Comparison of ENCODE assay signal across 8 cellular contexts in genomic region chr22:20569059-20570058, GRCh38.
DNase-seq lines count a peak whose midpoint lies in the region; ATAC-seq and TF ChIP-seq lines count a peak whose summit lies in the region.

No MANE protein-coding gene starts in this region.

- H3K36me3 ChIP-seq in BLaER1: peaks cover 100% of the 10 kb centered on the region
- peaks cover 0 to 96% of the 10 kb centered on the region in 2 donors for H3K36me3 ChIP-seq in gastroesophageal sphincter
- H3K36me3 ChIP-seq in skeletal muscle satellite cell (ENCODE audit: insufficient read depth, low read length): peaks cover 81% of the 10 kb centered on the region

- in situ Hi-C loops in KBM-7 (cut with MboI; ENCODE audit: low pct_unique_long_range_greater_than_20kb, low sequenced_read_pairs): no loop called here

- H3K27ac ChIP-seq in BLaER1: no peak overlapping the region
- peak overlapping the region; percentile 19 to 83 (median 74) for H3K27ac ChIP-seq in gastroesophageal sphincter

- peaks cover 97% of the 10 kb centered on the region for H4K20me1 ChIP-seq in BLaER1

- TF ChIP-seq POLR2A in gastroesophageal sphincter (IDR thresholded peaks at IDR 0.05): no peak

- DNase-seq in M059J (ENCODE audit: low read depth) (peak; percentile 97), SHP77 treated with DMSO at 0.1 percent for 48 hours (lab: John Stamatoyannopoulos, UW) (no peak), GM19240 (ENCODE audit: insufficient read length, low spot score) (no peak), KBM-7 (no peak)

- peaks cover 99% of the 10 kb centered on the region for H3K36me3 Mint-ChIP-seq in activated T-helper 17 cell treated with anti-CD3 and anti-CD28 coated beads, Interleukin-2, amount 50 U/mL, for 72 hours (ENCODE audit: low read depth)

- TF ChIP-seq CTCF in gastroesophageal sphincter (IDR thresholded peaks at IDR 0.05): no peak

- H3K27me3 Mint-ChIP-seq in activated T-helper 17 cell treated with anti-CD3 and anti-CD28 coated beads, Interleukin-2, amount 50 U/mL, for 72 hours: no peaks in the 10 kb centered on the region

- peak overlapping the region; percentile 62 for H3K4me3 Mint-ChIP-seq in activated T-helper 17 cell treated with anti-CD3 and anti-CD28 coated beads, Interleukin-2, amount 50 U/mL, for 72 hours

- ATAC-seq in activated T-helper 17 cell treated with anti-CD3 and anti-CD28 coated beads, Interleukin-2, amount 50 U/mL, for 72 hours (replicated peaks): peak; percentile 81
- peak; percentile 91 for ATAC-seq in gastroesophageal sphincter

- no peaks in the 10 kb centered on the region for H3K9me3 Mint-ChIP-seq in activated T-helper 17 cell treated with anti-CD3 and anti-CD28 coated beads, Interleukin-2, amount 50 U/mL, for 72 hours

- H3K4me3 ChIP-seq in BLaER1 (no peak overlapping the region), gastroesophageal sphincter (no peak overlapping the region), skeletal muscle satellite cell (ENCODE audit: low read length) (no peak overlapping the region)

- TF ChIP-seq EP300 in gastroesophageal sphincter (IDR thresholded peaks at IDR 0.05): no peak

- H3K27ac Mint-ChIP-seq in activated T-helper 17 cell treated with anti-CD3 and anti-CD28 coated beads, Interleukin-2, amount 50 U/mL, for 72 hours: peak overlapping the region; percentile 59

- H3K4me1 ChIP-seq in BLaER1: peaks cover 35% of the 10 kb centered on the region
- peaks cover 6 to 61% (median 35%) of the 10 kb centered on the region in 3 donors for H3K4me1 ChIP-seq in gastroesophageal sphincter
- H3K4me1 ChIP-seq in skeletal muscle satellite cell (ENCODE audit: control insufficient read depth, insufficient read depth, low read length): peaks cover 54% of the 10 kb centered on the region

- H3K9ac ChIP-seq in BLaER1: no peak overlapping the region
- peak overlapping the region; percentile 21 for H3K9ac ChIP-seq in skeletal muscle satellite cell (ENCODE audit: low read depth, low read length)

- H3K4me1 Mint-ChIP-seq in activated T-helper 17 cell treated with anti-CD3 and anti-CD28 coated beads, Interleukin-2, amount 50 U/mL, for 72 hours: peaks cover 37% of the 10 kb centered on the region

- no peaks in the 10 kb centered on the region for H3K9me3 ChIP-seq in BLaER1
- H3K9me3 ChIP-seq in gastroesophageal sphincter: no peaks in the 10 kb centered on the region
- H3K9me3 ChIP-seq in skeletal muscle satellite cell (replicated peaks; ENCODE audit: low read length): no peaks in the 10 kb centered on the region

- peak overlapping the region; percentile 54 for H3K4me2 ChIP-seq in BLaER1
- peak overlapping the region; percentile 58 for H3K4me2 ChIP-seq in skeletal muscle satellite cell (ENCODE audit: low read length)

- no peaks in the 10 kb centered on the region for H3K27me3 ChIP-seq in BLaER1
- no peaks in the 10 kb centered on the region for H3K27me3 ChIP-seq in gastroesophageal sphincter
- H3K27me3 ChIP-seq in skeletal muscle satellite cell (ENCODE audit: control insufficient read depth, insufficient read depth, low read length): no peaks in the 10 kb centered on the region

- WGBS in gastroesophageal sphincter (ENCODE audit: low coverage in 1 of 2), 2 donors: 40 to 59% methylated on average over 8 to 15 of the region's 20 CpGs
